8 cellular contexts compared by ENCODE assay signal in genomic region chr20:45910670-45911485, GRCh38. TPM values are rescaled to one million over a fixed set of nuclear protein-coding genes. Genes with fewer than 3 reads are reported as not detected.
DNase-seq lines count a peak whose midpoint lies in the region; TF ChIP-seq lines count a peak whose summit lies in the region.

No MANE protein-coding gene starts in this region.

- H3K9me2 ChIP-seq in GM23248 (ENCODE audit: insufficient read depth) (no peaks in the 10 kb centered on the region), hepatocyte (replicated peaks; ENCODE audit: insufficient read depth) (no peaks in the 10 kb centered on the region)

- H3K9ac ChIP-seq in GM23248 = peak overlapping the region; percentile 69
- H3K9ac ChIP-seq in rectal smooth muscle tissue (ENCODE audit: low read length) = no peak overlapping the region

- H3K79me2 ChIP-seq in GM23248 (ENCODE audit: insufficient read depth) = no peaks in the 10 kb centered on the region
- no peaks in the 10 kb centered on the region for H3K79me2 ChIP-seq in hepatocyte

- H3K4me3 ChIP-seq in GM23248 (peak overlapping the region; percentile 68), ascending aorta (peak overlapping the region; percentile 49 to 64), hepatocyte (peak overlapping the region; percentile 49), rectal smooth muscle tissue (ENCODE audit: low read length) (peak overlapping the region; percentile 83), vagina (peak overlapping the region; percentile 51 to 56)

- H3K36me3 ChIP-seq in GM23248 (ENCODE audit: low read depth) (no peaks in the 10 kb centered on the region), ascending aorta (no peaks in the 10 kb centered on the region), hepatocyte (replicated peaks; ENCODE audit: insufficient read depth, low read depth) (no peaks in the 10 kb centered on the region), rectal smooth muscle tissue (ENCODE audit: control insufficient read depth, insufficient read depth, low read length) (no peaks in the 10 kb centered on the region), vagina (no peaks in the 10 kb centered on the region)

- TF ChIP-seq CTCF in ascending aorta (IDR thresholded peaks at IDR 0.05) (no peak), hepatocyte (IDR thresholded peaks at IDR 0.05; ENCODE audit: poor library complexity) (no peak), vagina (IDR thresholded peaks at IDR 0.05) (no peak)

- H3K9me3 ChIP-seq in GM23248 (ENCODE audit: low read depth) (no peaks in the 10 kb centered on the region), ascending aorta (no peaks in the 10 kb centered on the region), hepatocyte (ENCODE audit: low read depth) (no peaks in the 10 kb centered on the region), vagina (no peaks in the 10 kb centered on the region)

- H3F3A ChIP-seq in GM23248 (ENCODE audit: insufficient read depth) = peaks cover 6% of the 10 kb centered on the region; the same call in 1 of the 2 replicates

- H3K27me3 ChIP-seq in GM23248 (replicated peaks; ENCODE audit: insufficient read depth) (no peaks in the 10 kb centered on the region), ascending aorta (no peaks in the 10 kb centered on the region), hepatocyte (no peaks in the 10 kb centered on the region), rectal smooth muscle tissue (ENCODE audit: control insufficient read depth, insufficient read depth, low read length) (no peaks in the 10 kb centered on the region), vagina (no peaks in the 10 kb centered on the region)

- WGBS in GM23248 (ENCODE audit: low coverage in 1 of 2, low lambda C conversion rate in 2 of 2, missing lambda C conversion rate in 2 of 2), 2 experiments = 1 to 3% methylated on average over 31 to 43 of the region's 43 CpGs
- WGBS in hepatocyte (ENCODE audit: low lambda C conversion rate, missing lambda C conversion rate) = 7% methylated on average over 38 of the region's 43 CpGs

- in situ Hi-C loops in GM23248 (cut with MboI) = no loop called here

- intact Hi-C loops in ascending aorta (cut with DNase I) (loop anchor here (1.0 kb wide), 2 partner anchors 20 to 23 kb away; partner anchors contain the start of genes CTSA, NEURL2 and PCIF1), vagina (cut with DNase I) (no loop called here)

- peak overlapping the region; percentile 63 for H3K27ac ChIP-seq in GM23248
- peak overlapping the region; percentile 38 to 71 for H3K27ac ChIP-seq in ascending aorta
- peak overlapping the region; percentile 73 for H3K27ac ChIP-seq in hepatocyte
- H3K27ac ChIP-seq in rectal smooth muscle tissue (ENCODE audit: low read depth, low read length) = peak overlapping the region; percentile 82
- H3K27ac ChIP-seq in vagina = peak overlapping the region; percentile 87

- DNase-seq in ELR (ENCODE audit: low read depth) (peak; percentile 100), GM23248 (peak; percentile 99), LHCN-M2 (ENCODE audit: low read depth) (peak; percentile 91), T-helper 2 cell (peak; percentile 72 to 93 (median 81)), ascending aorta (ENCODE audit: low spot score in 2 of 2) (peak; percentile 98 to 99), hepatocyte (ENCODE audit: low spot score) (peak; percentile 98), vagina (ENCODE audit: extremely low spot score in 2 of 2) (peak in 1 of 2 donors; percentile 99)

- peak in 1 of 2 donors; percentile 79 for TF ChIP-seq POLR2A in vagina (IDR thresholded peaks at IDR 0.05)

- H2AFZ ChIP-seq in GM23248 = peak overlapping the region; percentile 89
- peak overlapping the region; percentile 50 for H2AFZ ChIP-seq in hepatocyte

- H4K20me1 ChIP-seq in GM23248 (ENCODE audit: insufficient read depth) = no peaks in the 10 kb centered on the region
- H4K20me1 ChIP-seq in hepatocyte (ENCODE audit: insufficient read depth, poor library complexity, severe bottlenecking) = no peaks in the 10 kb centered on the region

- peaks cover 15% of the 10 kb centered on the region for H3K4me1 ChIP-seq in GM23248 (ENCODE audit: insufficient read depth)
- peaks cover 6 to 13% of the 10 kb centered on the region in 2 donors for H3K4me1 ChIP-seq in ascending aorta
- H3K4me1 ChIP-seq in hepatocyte (ENCODE audit: insufficient read depth) = peaks cover 10% of the 10 kb centered on the region
- peaks cover 7% of the 10 kb centered on the region for H3K4me1 ChIP-seq in rectal smooth muscle tissue (ENCODE audit: control insufficient read depth, insufficient read depth, low read length)
- H3K4me1 ChIP-seq in vagina = peaks cover 38% of the 10 kb centered on the region

- H3K4me2 ChIP-seq in GM23248 (ENCODE audit: unreplicated experiment) (peak overlapping the region; percentile 80), hepatocyte (peak overlapping the region; percentile 94)

RNA-seq across cellular contexts. Expression of gene PLTP, which starts 1.1 kb away (rescaled TPM):
- 14.5 and 22.6 TPM in 2 replicates for total RNA-seq in GM23248 (2014; rRNA removed; shearing (Covaris generic))
- 24.4 and 25.7 TPM in 2 replicates for polyA plus RNA-seq in GM23248 (2016; fragmentation: Nextera tagmentation; extraction: Ambion mirVana)
- 7.2 and 10.3 TPM in 2 replicates for total RNA-seq in LHCN-M2 (2014; rRNA removed)
- polyA plus RNA-seq in LHCN-M2 (2012) = 8.0 TPM
- total RNA-seq in ascending aorta = 909 TPM
- 144 and 176 TPM in 2 replicates for total RNA-seq in hepatocyte
- 623 and 823 TPM in 2 replicates for polyA plus RNA-seq in hepatocyte
- total RNA-seq in vagina = 292 TPM

RNA-seq across cellular contexts. Expression of gene CTSA, which starts 19.7 kb away (rescaled TPM):
- total RNA-seq in GM23248 (2014; rRNA removed; shearing (Covaris generic)) = 154 and 176 TPM in 2 replicates
- polyA plus RNA-seq in GM23248 (2016; fragmentation: Nextera tagmentation; extraction: Ambion mirVana) (303 and 321 TPM in 2 replicates), hepatocyte (716 and 724 TPM in 2 replicates)
- total RNA-seq in LHCN-M2 (2014; rRNA removed) (118 and 180 TPM in 2 replicates), ascending aorta (82.0 TPM), hepatocyte (401 and 425 TPM in 2 replicates), vagina (114 TPM)
- polyA plus RNA-seq in LHCN-M2 (2012) = 196 TPM

RNA-seq across cellular contexts. Expression of gene NEURL2, which starts 19.9 kb away (rescaled TPM):
- 4.3 and 8.3 TPM in 2 replicates for total RNA-seq in GM23248 (2014; rRNA removed; shearing (Covaris generic))
- polyA plus RNA-seq in GM23248 (2016; fragmentation: Nextera tagmentation; extraction: Ambion mirVana) (1.4 and 2.1 TPM in 2 replicates), hepatocyte (11.7 and 11.8 TPM in 2 replicates)
- total RNA-seq in LHCN-M2 (2014; rRNA removed) (5.4 and 9.0 TPM in 2 replicates), ascending aorta (4.0 TPM), hepatocyte (11.1 and 12.8 TPM in 2 replicates), vagina (15.2 TPM)
- 3.5 TPM for polyA plus RNA-seq in LHCN-M2 (2012)

RNA-seq across cellular contexts. Expression of gene SPATA25, which starts 23.5 kb away (rescaled TPM):
- total RNA-seq in GM23248 (2014; rRNA removed; shearing (Covaris generic)) = not detected in 2 replicates
- 0.27 TPM in 1 of 2 replicates, not detected in the other for polyA plus RNA-seq in GM23248 (2016; fragmentation: Nextera tagmentation; extraction: Ambion mirVana)
- total RNA-seq in LHCN-M2 (2014; rRNA removed) = 0.69 and 4.1 TPM in 2 replicates
- polyA plus RNA-seq in LHCN-M2 (2012) = 0.41 TPM
- total RNA-seq in ascending aorta = 32.8 TPM
- 5.6 TPM in 1 of 2 replicates, not detected in the other for total RNA-seq in hepatocyte
- 0.41 and 1.4 TPM in 2 replicates for polyA plus RNA-seq in hepatocyte
- 7.1 TPM for total RNA-seq in vagina

RNA-seq across cellular contexts. Expression of gene PCIF1, which starts 23.6 kb away (rescaled TPM):
- total RNA-seq in GM23248 (2014; rRNA removed; shearing (Covaris generic)) = 4.2 and 5.3 TPM in 2 replicates
- polyA plus RNA-seq in GM23248 (2016; fragmentation: Nextera tagmentation; extraction: Ambion mirVana) (23.8 and 24.3 TPM in 2 replicates), hepatocyte (26.0 and 32.4 TPM in 2 replicates)
- total RNA-seq in LHCN-M2 (2014; rRNA removed) (10.2 and 13.6 TPM in 2 replicates), ascending aorta (45.7 TPM), hepatocyte (9.7 and 11.8 TPM in 2 replicates), vagina (36.6 TPM)
- 25.7 TPM for polyA plus RNA-seq in LHCN-M2 (2012)
